12 cellular contexts compared by ENCODE assay signal in the genomic region with DNA sequence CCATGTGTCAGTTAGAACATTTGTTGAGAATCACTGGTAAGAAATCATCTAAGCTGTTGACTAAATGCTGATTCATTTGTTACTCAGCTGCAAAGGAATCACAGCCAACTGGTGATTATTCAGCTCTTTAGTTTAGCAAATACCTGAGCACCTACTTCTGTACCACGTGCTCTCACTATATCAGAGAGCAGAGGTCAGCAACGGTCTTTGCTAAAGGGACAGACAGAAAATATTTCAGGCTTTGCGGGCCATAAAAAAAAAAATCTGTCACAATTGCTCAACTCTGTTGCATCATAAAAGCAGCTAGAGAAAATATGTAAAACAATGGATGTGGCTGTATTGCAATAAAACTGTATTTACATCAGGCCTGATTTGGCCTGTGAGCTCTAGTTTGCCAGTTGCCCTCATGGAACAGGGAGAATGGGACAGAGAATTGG.
A peak's percentile ranks its signal among the peaks of the same experiment; 100 is the strongest.
DNase-seq lines count a peak whose midpoint lies in the region; ATAC-seq and TF ChIP-seq lines count a peak whose summit lies in the region.
"Had no signal": no experiment of that assay in that cellular context is flagged by ENCODE, and none has a peak within 500 bp of the region (broad histone marks: within the 10 kb centered on the region; RNA-seq: fewer than 3 reads in every experiment).

No MANE protein-coding gene starts in this region.

- H4K20me1 ChIP-seq in neural cell (ENCODE audit: insufficient read depth) = no peaks in the 10 kb centered on the region

- no peak for TF ChIP-seq POLR2A in prostate gland (IDR thresholded peaks at IDR 0.05)

- no peak overlapping the region for H3K4me2 ChIP-seq in neural cell (ENCODE audit: low read length)

- H3K27me3 ChIP-seq in colonic mucosa (no peaks in the 10 kb centered on the region), neural cell (ENCODE audit: insufficient read depth, low read depth, low read length) (no peaks in the 10 kb centered on the region), prostate gland (replicated peaks; ENCODE audit: insufficient read depth) (no peaks in the 10 kb centered on the region), left lung (no peaks in the 10 kb centered on the region)

- H2AFZ ChIP-seq in neural cell (ENCODE audit: low read depth, low read length) = no peak overlapping the region

- intact Hi-C loops in colonic mucosa (cut with DNase I) (no loop called here), prostate gland (cut with DNase I) (no loop called here), left lung (cut with DNase I) (no loop called here)

- no peak overlapping the region for H3K4me3 ChIP-seq in colonic mucosa
- H3K4me3 ChIP-seq in neural cell (ENCODE audit: low read length) = no peak overlapping the region
- no peak overlapping the region for H3K4me3 ChIP-seq in prostate gland
- H3K4me3 ChIP-seq in left lung = no peak overlapping the region

- no peak for ATAC-seq in left lung

- no peak overlapping the region for H3K27ac ChIP-seq in colonic mucosa
- no peak overlapping the region for H3K27ac ChIP-seq in neural cell (ENCODE audit: low read length)
- no peak overlapping the region for H3K27ac ChIP-seq in prostate gland
- no peak overlapping the region for H3K27ac ChIP-seq in left lung

- H3F3A ChIP-seq in neural cell (ENCODE audit: insufficient read depth, low read length, poor library complexity, severe bottlenecking) = no peaks in the 10 kb centered on the region

- no peaks in the 10 kb centered on the region for H3K9me2 ChIP-seq in neural cell (ENCODE audit: insufficient read depth, low read length)

- no peak for TF ChIP-seq RAD21 in neural cell (conservative IDR thresholded peaks at IDR 0.05)

- peak; percentile 80 for DNase-seq in EH (ENCODE audit: low read depth)
- peak; percentile 53 for DNase-seq in NCI-H226
- peak; percentile 19 for DNase-seq in colonic mucosa
- DNase-seq in prostate gland (ENCODE audit: low spot score) = no peak
- no peak for DNase-seq in left lung
- DNase-seq in COR-L47 (lab: John Stamatoyannopoulos, UW) = no peak
- DNase-seq in islet precursor cell = no peak
- DNase-seq: activated CD4-positive, alpha-beta T cell treated with anti-CD3 and anti-CD28 coated beads, Interleukin-2, amount 50 U/mL, for 1 hour; activated naive CD8-positive, alpha-beta T cell treated with anti-CD3 and anti-CD28 coated beads for 36 hours; effector CD8-positive, alpha-beta T cell; NCI-H2227 treated with DMSO at 0.1 percent for 48 hours had no signal

- H3K36me3 ChIP-seq in colonic mucosa (no peaks in the 10 kb centered on the region), neural cell (ENCODE audit: insufficient read depth, low read length) (no peaks in the 10 kb centered on the region), prostate gland (no peaks in the 10 kb centered on the region), left lung (no peaks in the 10 kb centered on the region)

- H3K9ac ChIP-seq in colonic mucosa (ENCODE audit: low read depth in 2 of 2, low read length in 2 of 2) (no peak overlapping the region), neural cell (ENCODE audit: low read length) (no peak overlapping the region)

- 61% methylated on average over 3 of the region's 3 CpGs for WGBS in prostate gland

- TF ChIP-seq CTCF in colonic mucosa (IDR thresholded peaks at IDR 0.05) (no peak), neural cell (IDR thresholded peaks at IDR 0.05; ENCODE audit: poor library complexity, severe bottlenecking) (no peak), prostate gland (IDR thresholded peaks at IDR 0.05) (no peak), left lung (IDR thresholded peaks at IDR 0.05) (no peak)

- peak; percentile 40 for TF ChIP-seq EP300 in neural cell (conservative IDR thresholded peaks at IDR 0.05; ENCODE audit: poor library complexity, severe bottlenecking)

- H3K79me2 ChIP-seq in neural cell (replicated peaks; ENCODE audit: insufficient read depth, low read length) = no peaks in the 10 kb centered on the region

- H3K4me1 ChIP-seq in colonic mucosa = no peaks in the 10 kb centered on the region
- no peaks in the 10 kb centered on the region for H3K4me1 ChIP-seq in prostate gland (replicated peaks)
- no peaks in the 10 kb centered on the region for H3K4me1 ChIP-seq in left lung

- H3K9me3 ChIP-seq in colonic mucosa = no peaks in the 10 kb centered on the region
- no peaks in the 10 kb centered on the region for H3K9me3 ChIP-seq in neural cell (ENCODE audit: low read length)
- H3K9me3 ChIP-seq in prostate gland = no peaks in the 10 kb centered on the region
- H3K9me3 ChIP-seq in left lung = no peaks in the 10 kb centered on the region

TF ChIP-seq in neural cell, 6 proteins besides CTCF, POLR2A, EP300 and RAD21:
- peak; percentile 29 for TF ChIP-seq POLR2AphosphoS5 (IDR thresholded peaks at IDR 0.05)
- TF ChIP-seq MXI1 (conservative IDR thresholded peaks at IDR 0.05; ENCODE audit: poor library complexity, severe bottlenecking) = no peak

Comparison
In these comparisons a context has a peak if more than half of its experiments do, and no peak if none do; other contexts are left out.
1. DNase-seq: peak in EH (single experiment), NCI-H226 (single experiment) and colonic mucosa (single experiment); none in prostate gland (single experiment), left lung (0 of 2), COR-L47 (single experiment) and islet precursor cell (single experiment).